8 cellular contexts compared by ENCODE assay signal in genomic region chr18:23137093-23137640, GRCh38. TPM values are rescaled to one million over a fixed set of nuclear protein-coding genes. Genes with fewer than 3 reads are reported as not detected.
A peak's percentile ranks its signal among the peaks of the same experiment; 100 is the strongest.
DNase-seq lines count a peak whose midpoint lies in the region; ATAC-seq and TF ChIP-seq lines count a peak whose summit lies in the region.

No MANE protein-coding gene starts in this region.

- H3K4me3 ChIP-seq in SJSA1 = peak overlapping the region; percentile 91
- peak overlapping the region; percentile 93 for H3K4me3 ChIP-seq in right cardiac atrium (ENCODE audit: low read length)
- peak overlapping the region; percentile 35 to 81 (median 58) for H3K4me3 ChIP-seq in spleen

- H3K9me3 ChIP-seq in SJSA1 (replicated peaks) (peaks cover 5% of the 10 kb centered on the region; the same call in 1 of the 2 replicates), right cardiac atrium (ENCODE audit: control insufficient read depth, low read length) (no peaks in the 10 kb centered on the region), spleen (no peaks in the 10 kb centered on the region)

- H3K4me1 ChIP-seq in SJSA1 (replicated peaks) (peaks cover 26% of the 10 kb centered on the region), right cardiac atrium (ENCODE audit: control insufficient read depth, insufficient read depth, low read length) (peaks cover 10% of the 10 kb centered on the region), spleen (peaks cover 20 to 59% (median 44%) of the 10 kb centered on the region in 6 donors)

- no peak for TF ChIP-seq POLR2A in spleen (IDR thresholded peaks at IDR 0.05)

- 34% methylated on average over 12 of the region's 12 CpGs for WGBS in right cardiac atrium
- 32 to 50% (median 36%) methylated on average over 12 of the region's 12 CpGs for WGBS in spleen, 5 donors

- TF ChIP-seq CTCF in spleen (IDR thresholded peaks at IDR 0.05 in 8 of 11, conservative IDR thresholded peaks at IDR 0.05 in 3 of 11) = no peak

- H3K27me3 ChIP-seq in SJSA1 (replicated peaks) (no peaks in the 10 kb centered on the region), right cardiac atrium (ENCODE audit: control insufficient read depth, insufficient read depth) (no peaks in the 10 kb centered on the region), spleen (replicated peaks in 1 of 7) (peaks cover 0 to 66% (median 23%) of the 10 kb centered on the region in 7 donors)

- no peak overlapping the region for H3K27ac ChIP-seq in SJSA1
- H3K27ac ChIP-seq in right cardiac atrium (ENCODE audit: low read length) = peak overlapping the region; percentile 14
- H3K27ac ChIP-seq in spleen = peak overlapping the region in 5 of 8 donors; percentile 59 to 74 (median 69)

- intact Hi-C loops in right cardiac atrium (cut with DNase I) = loop anchor here in 2 of 4 donors (5.0 to 10.0 kb wide), 3 partner anchors 88 to 225 kb away; no protein-coding TSS in a partner anchor
- intact Hi-C loops in spleen (cut with DNase I; ENCODE audit: low total_unique reads) = loop anchor here (10.0 kb wide), 1 partner anchor 278 kb away; no protein-coding TSS in a partner anchor

- DNase-seq in NCI-H82 (lab: John Stamatoyannopoulos, UW) = peak; percentile 22
- no peak for DNase-seq in NCI-H82 treated with DMSO at 0.1 percent for 48 hours (lab: John Stamatoyannopoulos, UW; ENCODE audit: unreplicated experiment)
- DNase-seq in SJSA1 (ENCODE audit: low read depth in 1 of 2, low spot score in 2 of 2) = no peak
- no peak for DNase-seq in right cardiac atrium
- DNase-seq in spleen = no peak
- DNase-seq in effector CD4-positive, alpha-beta T cell = no peak
- DNase-seq in activated CD4-positive, alpha-beta T cell treated with anti-CD3 and anti-CD28 coated beads, Interleukin-2, amount 50 U/mL, for 48 hours = no peak
- no peak for DNase-seq in NCI-H524 (lab: John Stamatoyannopoulos, UW)

- peak in 1 of 2 donors; percentile 26 for ATAC-seq in right cardiac atrium

- H3K36me3 ChIP-seq in SJSA1 (peaks cover 4% of the 10 kb centered on the region; the same call in 1 of the 2 replicates), spleen (no peaks in the 10 kb centered on the region)

RNA-seq across cellular contexts. Expression of gene CABLES1, which starts 1.9 kb away (rescaled TPM):
- 3.2 and 5.1 TPM in 2 replicates for total RNA-seq in SJSA1 (2014; rRNA removed; shearing (Covaris generic))
- total RNA-seq in right cardiac atrium = 1 to 10 TPM; 3.5 to 5.6 (median 4.5) TPM
- 3.2 TPM for polyA plus RNA-seq in right cardiac atrium
- 10 to 100 TPM in 2 of 7 donors, 1 to 10 TPM in 5; 4.2 to 18.7 (median 8.0) TPM for total RNA-seq in spleen
- polyA plus RNA-seq in spleen = 1 to 10 TPM; 1.7 to 2.3 (median 1.8) TPM
